9 cellular contexts compared by ENCODE assay signal in the genomic region with DNA sequence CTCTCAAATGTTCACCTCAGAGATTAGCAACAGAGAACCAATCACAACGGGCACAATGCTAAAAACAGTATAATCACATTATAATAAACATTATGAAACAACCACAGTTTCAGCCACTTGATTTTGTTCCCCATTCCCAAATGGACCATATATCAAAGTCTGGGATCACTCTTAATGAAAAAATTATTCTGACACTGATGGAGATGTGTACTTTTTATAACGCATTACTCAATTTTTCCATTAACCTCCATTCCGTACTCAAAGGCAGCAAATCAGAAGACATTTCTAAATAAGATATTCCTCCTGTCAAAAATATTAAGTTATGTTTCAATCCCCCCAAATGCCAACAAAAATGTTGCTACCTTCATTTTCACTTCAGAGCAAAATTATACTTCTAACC. TPM values are rescaled to one million over a fixed set of nuclear protein-coding genes. Genes with fewer than 3 reads are reported as not detected.
DNase-seq lines count a peak whose midpoint lies in the region; ATAC-seq lines count a peak whose summit lies in the region.
"Had no signal": no experiment of that assay in that cellular context is flagged by ENCODE, and none has a peak within 500 bp of the region (broad histone marks: within the 10 kb centered on the region; RNA-seq: fewer than 3 reads in every experiment).

No MANE protein-coding gene starts in this region.

- CTCF ChIA-PET in activated naive CD4-positive, alpha-beta T cell treated with anti-CD3 and anti-CD28 coated beads, Interleukin-2, amount 10 ng/mL, durations not matched to agents 7 days and 5 days (lab: Charles Lee): interaction anchor here (2.1 kb wide), 1 partner anchor 43 kb away, joined by 9 read pairs; no protein-coding TSS in a partner anchor

- H3K36me3 Mint-ChIP-seq in activated naive CD4-positive, alpha-beta T cell treated with anti-CD3 and anti-CD28 coated beads, Interleukin-2, amount 10 ng/mL, durations not matched to agents 7 days and 5 days: peaks cover 33% of the 10 kb centered on the region
- peaks cover 53% of the 10 kb centered on the region for H3K36me3 Mint-ChIP-seq in activated T-helper 2 cell treated with anti-CD3 and anti-CD28 coated beads, Interferon-gamma antibody, Interleukin-2, Interleukin-4, amounts not matched to agents 10 μg/mL and 5 μg/mL and 100 μg/mL, durations not matched to agents 14 hours and 24 hours and 36 hours (ENCODE audit: low read depth)

- H3K4me3 ChIP-seq in iPS-18a (ENCODE audit: low read length) (peak overlapping the region; percentile 98), thymus (ENCODE audit: low read length) (peak overlapping the region; percentile 29)

- no peak for ATAC-seq in HG03432 (IDR thresholded peaks at IDR 0.05; ENCODE audit: unreplicated experiment)

- no peak for DNase-seq in activated naive CD4-positive, alpha-beta T cell treated with anti-CD3 and anti-CD28 coated beads, Interleukin-2, amount 10 ng/mL, durations not matched to agents 7 days and 5 days
- DNase-seq in activated naive CD4-positive, alpha-beta T cell treated with anti-CD3 and anti-CD28 coated beads, Interleukin-2, amount 50 U/mL, for 16 hours: no peak
- no peak for DNase-seq in activated T-helper 2 cell treated with anti-CD3 and anti-CD28 coated beads, Interferon-gamma antibody, Interleukin-2, Interleukin-4, amounts not matched to agents 10 μg/mL and 5 μg/mL and 100 μg/mL, durations not matched to agents 14 hours and 24 hours and 36 hours (ENCODE audit: low spot score)
- no peak for DNase-seq in central memory CD4-positive, alpha-beta T cell
- no peak for DNase-seq in stimulated activated CD4-positive, alpha-beta T cell treated with anti-CD3 and anti-CD28 coated beads, Interleukin-4, amount 100 ng/mL, for 4 hours
- DNase-seq: KG1 had no signal

- H3K27ac ChIP-seq in iPS-18a (ENCODE audit: low read length) (no peak overlapping the region), thymus (ENCODE audit: low read depth) (no peak overlapping the region)

- H3K9me3 Mint-ChIP-seq in activated naive CD4-positive, alpha-beta T cell treated with anti-CD3 and anti-CD28 coated beads, Interleukin-2, amount 10 ng/mL, durations not matched to agents 7 days and 5 days: no peaks in the 10 kb centered on the region
- no peaks in the 10 kb centered on the region for H3K9me3 Mint-ChIP-seq in activated T-helper 2 cell treated with anti-CD3 and anti-CD28 coated beads, Interferon-gamma antibody, Interleukin-2, Interleukin-4, amounts not matched to agents 10 μg/mL and 5 μg/mL and 100 μg/mL, durations not matched to agents 14 hours and 24 hours and 36 hours

- peaks cover 25% of the 10 kb centered on the region for H3K4me1 ChIP-seq in iPS-18a (ENCODE audit: control insufficient read depth, low read depth, low read length)
- peaks cover 28% of the 10 kb centered on the region for H3K4me1 ChIP-seq in thymus (ENCODE audit: control insufficient read depth, insufficient read depth, low read length)

- H3K27me3 ChIP-seq in iPS-18a (ENCODE audit: control insufficient read depth, insufficient read depth, low read length) (no peaks in the 10 kb centered on the region), thymus (ENCODE audit: control insufficient read depth, insufficient read depth) (no peaks in the 10 kb centered on the region)

- H3K36me3 ChIP-seq in iPS-18a (ENCODE audit: control insufficient read depth, low read depth, low read length): peaks cover 4% of the 10 kb centered on the region
- no peaks in the 10 kb centered on the region for H3K36me3 ChIP-seq in thymus (ENCODE audit: control insufficient read depth, insufficient read depth)

- peak overlapping the region; percentile 99 for H3K27ac Mint-ChIP-seq in activated naive CD4-positive, alpha-beta T cell treated with anti-CD3 and anti-CD28 coated beads, Interleukin-2, amount 10 ng/mL, durations not matched to agents 7 days and 5 days
- H3K27ac Mint-ChIP-seq in activated T-helper 2 cell treated with anti-CD3 and anti-CD28 coated beads, Interferon-gamma antibody, Interleukin-2, Interleukin-4, amounts not matched to agents 10 μg/mL and 5 μg/mL and 100 μg/mL, durations not matched to agents 14 hours and 24 hours and 36 hours: peak overlapping the region; percentile 99

- no peaks in the 10 kb centered on the region for H3K27me3 Mint-ChIP-seq in activated naive CD4-positive, alpha-beta T cell treated with anti-CD3 and anti-CD28 coated beads, Interleukin-2, amount 10 ng/mL, durations not matched to agents 7 days and 5 days
- H3K27me3 Mint-ChIP-seq in activated T-helper 2 cell treated with anti-CD3 and anti-CD28 coated beads, Interferon-gamma antibody, Interleukin-2, Interleukin-4, amounts not matched to agents 10 μg/mL and 5 μg/mL and 100 μg/mL, durations not matched to agents 14 hours and 24 hours and 36 hours (ENCODE audit: low read depth): no peaks in the 10 kb centered on the region

- peaks cover 68% of the 10 kb centered on the region for H3K4me1 Mint-ChIP-seq in activated naive CD4-positive, alpha-beta T cell treated with anti-CD3 and anti-CD28 coated beads, Interleukin-2, amount 10 ng/mL, durations not matched to agents 7 days and 5 days
- peaks cover 57% of the 10 kb centered on the region for H3K4me1 Mint-ChIP-seq in activated T-helper 2 cell treated with anti-CD3 and anti-CD28 coated beads, Interferon-gamma antibody, Interleukin-2, Interleukin-4, amounts not matched to agents 10 μg/mL and 5 μg/mL and 100 μg/mL, durations not matched to agents 14 hours and 24 hours and 36 hours (ENCODE audit: low read depth)

- intact Hi-C loops in activated T-helper 2 cell treated with anti-CD3 and anti-CD28 coated beads, Interferon-gamma antibody, Interleukin-2, Interleukin-4, amounts not matched to agents 10 μg/mL and 5 μg/mL and 100 μg/mL, durations not matched to agents 14 hours and 24 hours and 36 hours (cut with micrococcal nuclease): loop anchor here (2.0 to 5.0 kb wide), 2 partner anchors 120 to 293 kb away; partner anchors contain the start of genes ERGIC3 and SCAND1

- peak overlapping the region; percentile 100 for H3K9ac ChIP-seq in iPS-18a (ENCODE audit: low read length)

- 65% methylated on average over 3 of the region's 3 CpGs for WGBS in thymus

- H3K9me3 ChIP-seq in iPS-18a (ENCODE audit: control insufficient read depth, low read depth, low read length): no peaks in the 10 kb centered on the region
- H3K9me3 ChIP-seq in thymus (ENCODE audit: control insufficient read depth): no peaks in the 10 kb centered on the region

- peak overlapping the region; percentile 91 for H3K4me3 Mint-ChIP-seq in activated naive CD4-positive, alpha-beta T cell treated with anti-CD3 and anti-CD28 coated beads, Interleukin-2, amount 10 ng/mL, durations not matched to agents 7 days and 5 days
- peak overlapping the region; percentile 95 for H3K4me3 Mint-ChIP-seq in activated T-helper 2 cell treated with anti-CD3 and anti-CD28 coated beads, Interferon-gamma antibody, Interleukin-2, Interleukin-4, amounts not matched to agents 10 μg/mL and 5 μg/mL and 100 μg/mL, durations not matched to agents 14 hours and 24 hours and 36 hours (ENCODE audit: low read depth)

RNA-seq across cellular contexts. Expression of gene CPNE1, which starts 2.8 kb away (rescaled TPM):
- 342 and 347 TPM in 2 replicates for total RNA-seq in activated T-helper 2 cell treated with anti-CD3 and anti-CD28 coated beads, Interferon-gamma antibody, Interleukin-2, Interleukin-4, amounts not matched to agents 10 μg/mL and 5 μg/mL and 100 μg/mL, durations not matched to agents 14 hours and 24 hours and 36 hours
- polyA plus RNA-seq in thymus: 238 TPM

RNA-seq across cellular contexts. Expression of gene RBM12, which starts 2.8 kb away (rescaled TPM):
- total RNA-seq in activated T-helper 2 cell treated with anti-CD3 and anti-CD28 coated beads, Interferon-gamma antibody, Interleukin-2, Interleukin-4, amounts not matched to agents 10 μg/mL and 5 μg/mL and 100 μg/mL, durations not matched to agents 14 hours and 24 hours and 36 hours: 147 and 148 TPM in 2 replicates
- 24.8 TPM for polyA plus RNA-seq in thymus

RNA-seq across cellular contexts. Expression of gene NFS1, which starts 37.2 kb away (rescaled TPM):
- 39.1 and 39.8 TPM in 2 replicates for total RNA-seq in activated T-helper 2 cell treated with anti-CD3 and anti-CD28 coated beads, Interferon-gamma antibody, Interleukin-2, Interleukin-4, amounts not matched to agents 10 μg/mL and 5 μg/mL and 100 μg/mL, durations not matched to agents 14 hours and 24 hours and 36 hours
- polyA plus RNA-seq in thymus: 25.5 TPM

RNA-seq across cellular contexts. Expression of gene ROMO1, which starts 37.3 kb away (rescaled TPM):
- 93.0 and 98.4 TPM in 2 replicates for total RNA-seq in activated T-helper 2 cell treated with anti-CD3 and anti-CD28 coated beads, Interferon-gamma antibody, Interleukin-2, Interleukin-4, amounts not matched to agents 10 μg/mL and 5 μg/mL and 100 μg/mL, durations not matched to agents 14 hours and 24 hours and 36 hours
- polyA plus RNA-seq in thymus: 296 TPM

RNA-seq across cellular contexts. Expression of gene SPAG4, which starts 46.3 kb away (rescaled TPM):
- total RNA-seq in activated T-helper 2 cell treated with anti-CD3 and anti-CD28 coated beads, Interferon-gamma antibody, Interleukin-2, Interleukin-4, amounts not matched to agents 10 μg/mL and 5 μg/mL and 100 μg/mL, durations not matched to agents 14 hours and 24 hours and 36 hours: 6.9 and 11.8 TPM in 2 replicates
- 4.4 TPM for polyA plus RNA-seq in thymus
